In genomic region chr3:12585970-12586369, GRCh38 we compare ENCODE assay signal across 19 cellular contexts. TPM values are rescaled to one million over a fixed set of nuclear protein-coding genes. Genes with fewer than 3 reads are reported as not detected.
DNase-seq lines count a peak whose midpoint lies in the region; ATAC-seq and TF ChIP-seq lines count a peak whose summit lies in the region.
"Had no signal": no experiment of that assay in that cellular context is flagged by ENCODE, and none has a peak within 500 bp of the region (broad histone marks: within the 10 kb centered on the region; RNA-seq: fewer than 3 reads in every experiment).

No MANE protein-coding gene starts in this region.

- TF ChIP-seq CTCF in GM06990 (IDR thresholded peaks at IDR 0.05; ENCODE audit: insufficient read depth, low read length, poor library complexity, severe bottlenecking) = no peak
- no peak for TF ChIP-seq CTCF in hepatocyte (IDR thresholded peaks at IDR 0.05; ENCODE audit: poor library complexity)
- no peak for TF ChIP-seq CTCF in vagina (IDR thresholded peaks at IDR 0.05)

- no peaks in the 10 kb centered on the region for H3K9me2 ChIP-seq in hepatocyte (replicated peaks; ENCODE audit: insufficient read depth)

- ATAC-seq in GM19025 (IDR thresholded peaks at IDR 0.05; ENCODE audit: low read depth, unreplicated experiment) (peak; percentile 69), HG02852 (IDR thresholded peaks at IDR 0.05; ENCODE audit: unreplicated experiment) (peak; percentile 60)

- H3K36me3 ChIP-seq in GM06990 (ENCODE audit: control insufficient read depth, insufficient read depth, low read length) = peaks cover 46% of the 10 kb centered on the region
- no peaks in the 10 kb centered on the region for H3K36me3 ChIP-seq in hepatocyte (replicated peaks; ENCODE audit: insufficient read depth, low read depth)
- peaks cover 0 to 83% of the 10 kb centered on the region in 2 donors for H3K36me3 ChIP-seq in vagina

- 89% methylated on average over 5 of the region's 5 CpGs for WGBS in hepatocyte (ENCODE audit: low lambda C conversion rate, missing lambda C conversion rate)

- no peaks in the 10 kb centered on the region for H3K4me1 ChIP-seq in hepatocyte (ENCODE audit: insufficient read depth)
- no peaks in the 10 kb centered on the region for H3K4me1 ChIP-seq in vagina

- H3K9me3 ChIP-seq in hepatocyte (ENCODE audit: low read depth) (no peaks in the 10 kb centered on the region), vagina (no peaks in the 10 kb centered on the region)
- H3K9me3 ChIP-seq: right atrium auricular region, stomach had no signal

- H3K79me2 ChIP-seq in hepatocyte = peaks cover 2% of the 10 kb centered on the region

- no peak overlapping the region for H2AFZ ChIP-seq in hepatocyte

- intact Hi-C loops in vagina (cut with DNase I) = no loop called here

- DNase-seq in GM06990 (ENCODE audit: extremely low read depth, insufficient read length) (peak; percentile 20), caudate nucleus (lab: John Stamatoyannopoulos, UW) (no peak), amygdala (lab: John Stamatoyannopoulos, UW) (no peak), putamen (ENCODE audit: low spot score) (no peak), hepatocyte (ENCODE audit: low spot score) (no peak), vagina (ENCODE audit: extremely low spot score in 2 of 2) (no peak)
- DNase-seq: activated CD4-positive, alpha-beta T cell treated with anti-CD3 and anti-CD28 coated beads, Interleukin-2, amount 50 U/mL, for 1 hour; activated effector memory CD4-positive, alpha-beta T cell treated with Interleukin-2 at 50 U/mL for 16 hours; DMS79 treated with DMSO at 0.1 percent for 48 hours; IMR-90; NCI-H1436; NCI-H526; RPMI8226; stimulated activated CD4-positive, alpha-beta T cell treated with anti-CD3 and anti-CD28 coated beads, Interleukin-4, amount 100 ng/mL, for 4 hours; stomach had no signal

- H3K27me3 ChIP-seq in GM06990 (replicated peaks; ENCODE audit: control insufficient read depth, insufficient read depth, low read length) = no peaks in the 10 kb centered on the region
- H3K27me3 ChIP-seq in hepatocyte = no peaks in the 10 kb centered on the region
- H3K27me3 ChIP-seq in vagina = no peaks in the 10 kb centered on the region
- H3K27me3 ChIP-seq: right atrium auricular region, stomach had no signal

- no peak overlapping the region for H3K4me3 ChIP-seq in GM06990 (replicated peaks; ENCODE audit: low read depth, low read length)
- no peak overlapping the region for H3K4me3 ChIP-seq in hepatocyte
- no peak overlapping the region for H3K4me3 ChIP-seq in vagina
- H3K4me3 ChIP-seq: right atrium auricular region, stomach had no signal

- peak overlapping the region; percentile 40 for H3K27ac ChIP-seq in caudate nucleus (ENCODE audit: low read depth, low read length)
- H3K27ac ChIP-seq in hepatocyte = no peak overlapping the region
- no peak overlapping the region for H3K27ac ChIP-seq in vagina
- H3K27ac ChIP-seq: stomach had no signal

- no peak overlapping the region for H3K4me2 ChIP-seq in hepatocyte

- no peaks in the 10 kb centered on the region for H4K20me1 ChIP-seq in hepatocyte (ENCODE audit: insufficient read depth, poor library complexity, severe bottlenecking)

- TF ChIP-seq POLR2A in vagina (IDR thresholded peaks at IDR 0.05) = no peak

RNA-seq across cellular contexts. Expression of gene MKRN2, which starts 29.1 kb away (rescaled TPM):
- total RNA-seq in hepatocyte (29.2 and 30.1 TPM in 2 replicates), vagina (28.5 TPM)
- polyA plus RNA-seq in hepatocyte = 22.6 and 24.6 TPM in 2 replicates

RNA-seq across cellular contexts. Expression of gene MKRN2OS, which starts 40.7 kb away (rescaled TPM):
- total RNA-seq in hepatocyte (2.8 and 3.0 TPM in 2 replicates), vagina (not detected)
- polyA plus RNA-seq in hepatocyte = 2.6 and 3.3 TPM in 2 replicates
- total RNA-seq: glomerular endothelial cell, IMR-90, right atrium auricular region had no signal
- polyA plus RNA-seq: IMR-90 had no signal
